8 cellular contexts compared by ENCODE assay signal in the genomic region with DNA sequence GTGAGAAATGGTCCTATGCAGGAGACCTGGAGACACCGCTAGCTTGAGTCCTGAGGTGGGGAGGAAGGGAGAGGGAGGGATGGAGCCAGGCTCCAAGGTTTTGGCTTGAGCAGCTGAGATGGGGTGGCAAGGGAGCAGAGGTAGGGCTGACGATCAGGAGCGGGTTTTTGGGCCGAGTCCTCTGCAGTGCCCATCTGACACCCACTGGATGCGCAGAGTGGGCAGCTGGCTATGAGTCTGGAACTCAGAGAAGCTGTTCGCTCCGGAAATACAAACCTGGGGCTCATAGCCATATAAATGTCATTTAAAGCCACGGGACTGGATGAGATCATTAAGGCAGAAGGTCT. TPM values are rescaled to one million over a fixed set of nuclear protein-coding genes. Genes with fewer than 3 reads are reported as not detected.
DNase-seq lines count a peak whose midpoint lies in the region; ATAC-seq and TF ChIP-seq lines count a peak whose summit lies in the region.

No MANE protein-coding gene starts in this region.

- H3K36me3 Mint-ChIP-seq in CD14-positive monocyte = peaks cover 0 to 2% of the 10 kb centered on the region in 2 donors
- no peaks in the 10 kb centered on the region for H3K36me3 Mint-ChIP-seq in neural crest cell (ENCODE audit: low read depth)

- H3K9me2 ChIP-seq in Loucy (replicated peaks; ENCODE audit: low read depth, low read length) = no peaks in the 10 kb centered on the region

- H3K4me1 Mint-ChIP-seq in CD14-positive monocyte (peaks cover 34% of the 10 kb centered on the region), neural crest cell (peaks cover 20% of the 10 kb centered on the region)

- H3K9me3 Mint-ChIP-seq in CD14-positive monocyte (no peaks in the 10 kb centered on the region), neural crest cell (no peaks in the 10 kb centered on the region)

- TF ChIP-seq CTCF in CD14-positive monocyte (IDR thresholded peaks at IDR 0.05) (no peak), Loucy (conservative IDR thresholded peaks at IDR 0.05; ENCODE audit: low read length) (no peak), neural crest cell (conservative IDR thresholded peaks at IDR 0.05) (no peak)

- DNase-seq in CD14-positive monocyte (ENCODE audit: low spot score) = no peak
- DNase-seq in effector memory CD4-positive, alpha-beta T cell = no peak
- no peak for DNase-seq in neural crest cell (ENCODE audit: low read depth, low spot score)
- no peak for DNase-seq in HCEC 1CT
- DNase-seq in effector CD8-positive, alpha-beta T cell (lab: John Stamatoyannopoulos, UW) = no peak

- H3K4me1 ChIP-seq in Loucy (ENCODE audit: insufficient read depth, low read length, poor library complexity, severe bottlenecking) = peaks cover 44% of the 10 kb centered on the region
- H3K4me1 ChIP-seq in effector memory CD4-positive, alpha-beta T cell (ENCODE audit: control insufficient read depth, insufficient read depth, low read length, poor library complexity, severe bottlenecking) = peaks cover 22% of the 10 kb centered on the region

- peak overlapping the region; percentile 87 for H3K27ac ChIP-seq in effector memory CD4-positive, alpha-beta T cell (ENCODE audit: insufficient read depth, low read length, poor library complexity, severe bottlenecking)

- H3K27ac Mint-ChIP-seq in CD14-positive monocyte = peak overlapping the region in 6 of 7 donors; percentile 73 to 84 (median 78)
- peak overlapping the region; percentile 85 for H3K27ac Mint-ChIP-seq in neural crest cell (ENCODE audit: unreplicated experiment)

- no peaks in the 10 kb centered on the region for H4K20me1 ChIP-seq in Loucy (ENCODE audit: insufficient read depth, low read length, poor library complexity, severe bottlenecking)

- peak overlapping the region; percentile 84 for H2AFZ ChIP-seq in Loucy (ENCODE audit: low read length)

- H3K79me2 ChIP-seq in Loucy (ENCODE audit: insufficient read depth, low read length) = no peaks in the 10 kb centered on the region

- ATAC-seq in HG02884 (IDR thresholded peaks at IDR 0.05; ENCODE audit: unreplicated experiment) (no peak), HG03432 (IDR thresholded peaks at IDR 0.05; ENCODE audit: unreplicated experiment) (no peak)

- intact Hi-C loops in CD14-positive monocyte (cut with micrococcal nuclease) = loop anchor here in 1 of 2 donors (5.0 kb wide), 1 partner anchor 54 kb away; no protein-coding TSS in a partner anchor

- peak overlapping the region; percentile 52 for H3K9ac ChIP-seq in Loucy (ENCODE audit: low read depth, low read length, poor library complexity, severe bottlenecking)

- peaks cover 3% of the 10 kb centered on the region; the same call in 1 of the 2 replicates for H3F3A ChIP-seq in Loucy (ENCODE audit: low read depth)

- H3K4me2 ChIP-seq in Loucy (ENCODE audit: low read depth, low read length, poor library complexity, severe bottlenecking) = peak overlapping the region; percentile 99

- no peaks in the 10 kb centered on the region for H3K36me3 ChIP-seq in Loucy (ENCODE audit: insufficient read depth, low read length)
- no peaks in the 10 kb centered on the region for H3K36me3 ChIP-seq in effector memory CD4-positive, alpha-beta T cell (ENCODE audit: control insufficient read depth, insufficient read depth, low read length)

- peak overlapping the region; percentile 67 to 90 for H3K4me3 Mint-ChIP-seq in CD14-positive monocyte
- H3K4me3 Mint-ChIP-seq in neural crest cell = peak overlapping the region; percentile 94

- H3K9me3 ChIP-seq in Loucy (ENCODE audit: insufficient read depth, low read depth, low read length) = no peaks in the 10 kb centered on the region
- H3K9me3 ChIP-seq in effector memory CD4-positive, alpha-beta T cell (ENCODE audit: control insufficient read depth, low read length) = no peaks in the 10 kb centered on the region

- H3K27me3 ChIP-seq in Loucy (ENCODE audit: insufficient read depth, low read length, poor library complexity, severe bottlenecking) = no peaks in the 10 kb centered on the region
- no peaks in the 10 kb centered on the region for H3K27me3 ChIP-seq in effector memory CD4-positive, alpha-beta T cell (replicated peaks; ENCODE audit: control insufficient read depth, insufficient read depth, low read length, poor library complexity, severe bottlenecking)

- H3K4me3 ChIP-seq in Loucy (ENCODE audit: low read length, poor library complexity, severe bottlenecking) = peak overlapping the region; percentile 80
- H3K4me3 ChIP-seq in effector memory CD4-positive, alpha-beta T cell (ENCODE audit: insufficient read depth, low read depth, low read length, poor library complexity, severe bottlenecking) = no peak overlapping the region

- H3K27me3 Mint-ChIP-seq in CD14-positive monocyte (ENCODE audit: low read depth in 3 of 3) = peaks cover 14 to 39% (median 23%) of the 10 kb centered on the region in 3 donors
- no peaks in the 10 kb centered on the region for H3K27me3 Mint-ChIP-seq in neural crest cell (ENCODE audit: low read depth)

RNA-seq across cellular contexts. Expression of gene MAFF, which starts 0.5 kb away (rescaled TPM):
- polyA plus RNA-seq in CD14-positive monocyte = 1 to 10 TPM; 1.5 to 2.0 TPM
- 3.9 and 5.4 TPM in 2 replicates for total RNA-seq in neural crest cell

RNA-seq across cellular contexts. Expression of gene PLA2G6, which starts 19.7 kb away (rescaled TPM):
- polyA plus RNA-seq in CD14-positive monocyte = under 1 TPM; 0.43 to 0.62 TPM
- 11.0 and 14.6 TPM in 2 replicates for total RNA-seq in neural crest cell
